Comparison of ENCODE assay signal across 19 cellular contexts in genomic region chr9:79684711-79685575, GRCh38.
DNase-seq lines count a peak whose midpoint lies in the region; ATAC-seq, FAIRE-seq and TF ChIP-seq lines count a peak whose summit lies in the region.
"Had no signal": no experiment of that assay in that cellular context is flagged by ENCODE, and none has a peak within 500 bp of the region (broad histone marks: within the 10 kb centered on the region; RNA-seq: fewer than 3 reads in every experiment).

No MANE protein-coding gene starts in this region.

- H3K27me3 Mint-ChIP-seq in mesothelial cell of epicardium (ENCODE audit: low read depth): no peaks in the 10 kb centered on the region
- H3K27me3 Mint-ChIP-seq: activated naive CD4-positive, alpha-beta T cell treated with anti-CD3 and anti-CD28 coated beads, Interleukin-2, amount 50 U/mL, for 24 hours had no signal

- H3K9me3 ChIP-seq in breast epithelium (no peaks in the 10 kb centered on the region), sigmoid colon (no peaks in the 10 kb centered on the region), left ventricle myocardium inferior (replicated peaks) (no peaks in the 10 kb centered on the region)
- H3K9me3 ChIP-seq: BE2C, gastroesophageal sphincter, right atrium auricular region had no signal

- H3K27ac Mint-ChIP-seq in mesothelial cell of epicardium: peak overlapping the region; percentile 7
- H3K27ac Mint-ChIP-seq: activated naive CD4-positive, alpha-beta T cell treated with anti-CD3 and anti-CD28 coated beads, Interleukin-2, amount 50 U/mL, for 24 hours had no signal

- H3K27me3 ChIP-seq in breast epithelium (no peaks in the 10 kb centered on the region), sigmoid colon (no peaks in the 10 kb centered on the region), left ventricle myocardium inferior (ENCODE audit: low read depth) (no peaks in the 10 kb centered on the region)
- H3K27me3 ChIP-seq: BE2C, gastroesophageal sphincter, right atrium auricular region had no signal

- TF ChIP-seq CTCF in breast epithelium (IDR thresholded peaks at IDR 0.05) (no peak), mesothelial cell of epicardium (IDR thresholded peaks at IDR 0.05; ENCODE audit: unreplicated experiment) (no peak), sigmoid colon (IDR thresholded peaks at IDR 0.05) (no peak), left ventricle myocardium inferior (IDR thresholded peaks at IDR 0.05; ENCODE audit: borderline replicate concordance) (no peak)

- ATAC-seq in HG03025 (IDR thresholded peaks at IDR 0.05; ENCODE audit: low FRiP score, unreplicated experiment): no peak
- ATAC-seq: gastroesophageal sphincter had no signal

- TF ChIP-seq POLR2A in breast epithelium (IDR thresholded peaks at IDR 0.05) (no peak), sigmoid colon (IDR thresholded peaks at IDR 0.05) (no peak)

- H3K36me3 ChIP-seq in breast epithelium (no peaks in the 10 kb centered on the region), sigmoid colon (no peaks in the 10 kb centered on the region), left ventricle myocardium inferior (no peaks in the 10 kb centered on the region)
- H3K36me3 ChIP-seq: gastroesophageal sphincter, right atrium auricular region had no signal

- no peak for TF ChIP-seq EP300 in sigmoid colon (IDR thresholded peaks at IDR 0.05)

- no peak overlapping the region for H3K4me3 Mint-ChIP-seq in mesothelial cell of epicardium
- H3K4me3 Mint-ChIP-seq: activated naive CD4-positive, alpha-beta T cell treated with anti-CD3 and anti-CD28 coated beads, Interleukin-2, amount 50 U/mL, for 24 hours had no signal

- WGBS in sigmoid colon, 2 donors: 66 to 88% methylated on average over 8 of the region's 8 CpGs

- no peaks in the 10 kb centered on the region for H3K9me3 Mint-ChIP-seq in mesothelial cell of epicardium
- H3K9me3 Mint-ChIP-seq: activated naive CD4-positive, alpha-beta T cell treated with anti-CD3 and anti-CD28 coated beads, Interleukin-2, amount 50 U/mL, for 24 hours had no signal

- no peak for FAIRE-seq in urothelium cell line (lab: Jason Lieb, UNC)

- H3K4me1 Mint-ChIP-seq in mesothelial cell of epicardium: peaks cover 49% of the 10 kb centered on the region

- H3K4me3 ChIP-seq in breast epithelium (no peak overlapping the region), sigmoid colon (no peak overlapping the region), left ventricle myocardium inferior (no peak overlapping the region)
- H3K4me3 ChIP-seq: gastroesophageal sphincter, right atrium auricular region had no signal

- intact Hi-C loops in breast epithelium (cut with DNase I; ENCODE audit: low total_unique reads): no loop called here
- intact Hi-C loops in sigmoid colon (cut with DNase I): loop anchor here (5.0 kb wide), 1 partner anchor 113 kb away; the partner anchor contains the start of gene TLE4
- intact Hi-C loops in left ventricle myocardium inferior (cut with micrococcal nuclease): no loop called here

- H3K36me3 Mint-ChIP-seq in mesothelial cell of epicardium: peaks cover 6% of the 10 kb centered on the region

- peak; percentile 64 for DNase-seq in EL
- peak; percentile 75 for DNase-seq in M059J (ENCODE audit: low read depth)
- DNase-seq in breast epithelium (ENCODE audit: low spot score in 2 of 2): no peak
- DNase-seq in mesothelial cell of epicardium (ENCODE audit: low spot score in 2 of 2, unreplicated experiment in 2 of 2): no peak
- DNase-seq in urothelium cell line (ENCODE audit: low spot score): no peak
- no peak for DNase-seq in sigmoid colon
- DNase-seq in left ventricle myocardium inferior: no peak
- DNase-seq: activated CD4-positive, alpha-beta T cell treated with anti-CD3 and anti-CD28 coated beads for 4 hours; BE2C; DMS79 treated with DMSO at 0.1 percent for 48 hours; effector memory CD4-positive, alpha-beta T cell; NCI-H2081; SIG-M5; stimulated activated CD4-positive, alpha-beta T cell treated with anti-CD3 and anti-CD28 coated beads, Interleukin-2, amount 100 ng/mL, for 24 hours; T1000 had no signal

- H3K4me1 ChIP-seq in breast epithelium: no peaks in the 10 kb centered on the region
- peaks cover 0 to 39% (median 23%) of the 10 kb centered on the region in 4 donors for H3K4me1 ChIP-seq in sigmoid colon
- H3K4me1 ChIP-seq in left ventricle myocardium inferior: peaks cover 21% of the 10 kb centered on the region

- H3K27ac ChIP-seq in breast epithelium (peak overlapping the region; percentile 23 to 84), sigmoid colon (peak overlapping the region in 1 of 4 donors; percentile 68), left ventricle myocardium inferior (replicated peaks) (no peak overlapping the region)
- H3K27ac ChIP-seq: gastroesophageal sphincter had no signal

Comparison
In these comparisons a context has a peak if more than half of its experiments do, and no peak if none do; other contexts are left out.
1. DNase-seq: peak in EL (single experiment) and M059J (single experiment); none in breast epithelium (0 of 2), mesothelial cell of epicardium (0 of 2), urothelium cell line (single experiment), sigmoid colon (single experiment) and left ventricle myocardium inferior (single experiment).